Comparison of ENCODE assay signal across 8 cellular contexts in the genomic region with DNA sequence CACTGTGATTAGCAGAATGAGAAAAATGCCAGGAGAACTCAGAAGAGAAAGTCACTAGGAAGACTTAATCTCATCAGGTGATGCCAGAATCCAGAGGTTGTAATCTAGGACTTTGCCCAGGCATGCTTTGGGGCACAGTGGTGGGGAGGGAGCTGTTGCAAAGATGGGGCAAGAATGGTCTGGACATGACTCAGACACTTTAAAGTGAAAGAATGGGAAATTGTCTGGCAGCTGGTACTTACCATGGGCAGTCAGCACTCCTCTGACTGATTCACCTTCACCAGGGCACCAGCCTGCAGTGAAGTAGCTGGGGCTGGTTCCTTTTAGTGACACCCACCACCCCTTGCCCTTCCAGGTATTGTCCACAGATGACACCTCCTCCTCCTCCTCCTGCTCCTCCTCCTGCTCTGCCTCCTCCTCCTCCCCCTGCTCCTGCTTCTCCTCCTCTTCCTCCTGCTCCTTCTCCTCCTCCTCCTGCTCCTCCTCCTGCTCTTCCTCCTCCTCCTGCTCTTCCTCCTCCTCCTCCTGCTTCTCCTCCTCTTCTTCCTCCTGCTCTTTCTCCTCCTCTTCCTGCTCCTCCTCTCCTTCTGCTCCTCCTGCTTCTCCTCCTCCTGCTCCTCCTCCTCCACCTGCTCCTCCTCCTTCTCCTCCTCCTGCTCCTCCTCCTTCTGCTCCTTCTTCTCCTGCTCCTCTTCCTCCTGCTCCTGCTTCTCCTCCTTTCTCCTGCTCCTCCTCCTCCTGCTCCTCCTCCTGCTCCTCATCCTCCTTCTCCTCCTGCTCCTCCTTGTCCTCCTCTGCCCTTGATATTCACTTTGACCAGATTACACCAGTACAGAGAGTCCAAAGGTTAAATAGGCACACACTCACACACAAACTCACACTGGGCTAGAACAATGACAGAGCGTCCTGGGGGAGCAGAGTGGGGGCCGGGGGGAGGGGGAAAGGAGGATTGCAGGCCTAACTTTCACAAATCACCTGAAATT. TPM values are rescaled to one million over a fixed set of nuclear protein-coding genes. Genes with fewer than 3 reads are reported as not detected.
DNase-seq lines count a peak whose midpoint lies in the region; ATAC-seq lines count a peak whose summit lies in the region.

A gene (minus strand): TSS at position 379 of the 983 bp plus-strand sequence. CDS start 8,739 bp downstream, outside the sequence.

- no peak for ATAC-seq in HG03139 (IDR thresholded peaks at IDR 0.05; ENCODE audit: unreplicated experiment)

- peak; percentile 18 for DNase-seq in activated CD4-positive, alpha-beta T cell treated with anti-CD3 and anti-CD28 coated beads for 48 hours
- DNase-seq in activated CD4-positive, alpha-beta T cell treated with anti-CD3 and anti-CD28 coated beads for 4 hours: no peak
- DNase-seq in LHCN-M2 (ENCODE audit: low read depth) (peak; percentile 95), amniotic epithelial cell (ENCODE audit: low read depth) (peak; percentile 98), left kidney (ENCODE audit: low read depth, low spot score) (peak; percentile 22), HuH-7.5 (ENCODE audit: low spot score) (no peak), inferior parietal cortex (ENCODE audit: extremely low spot score) (no peak)

RNA-seq across cellular contexts. Expression of the gene that starts here (rescaled TPM):
- 1.7 and 1.8 TPM in 2 replicates for total RNA-seq in LHCN-M2 (2014; rRNA removed)
- polyA plus RNA-seq in LHCN-M2 (2012): 2.4 TPM

Comparison
In these comparisons a context has a peak if more than half of its experiments do, and no peak if none do; other contexts are left out.
1. DNase-seq: peak in activated CD4-positive, alpha-beta T cell treated with anti-CD3 and anti-CD28 coated beads for 48 hours (single experiment), LHCN-M2 (single experiment), amniotic epithelial cell (single experiment) and left kidney (single experiment); none in activated CD4-positive, alpha-beta T cell treated with anti-CD3 and anti-CD28 coated beads for 4 hours (0 of 2), HuH-7.5 (single experiment) and inferior parietal cortex (single experiment).